1 cellular context compared by ENCODE assay signal in genomic region chr16:974606-975312, GRCh38.
TF ChIP-seq lines count a peak whose summit lies in the region.

No MANE protein-coding gene starts in this region.

TF ChIP-seq in K562, 482 proteins besides CTCF, POLR2A, EP300 and RAD21 (continued from another document):
- TF ChIP-seq PHB (CRISPR knock-in tag; IDR thresholded peaks at IDR 0.05): no peak
- TF ChIP-seq KLF6 (CRISPR knock-in tag; IDR thresholded peaks at IDR 0.05; ENCODE audit: borderline replicate concordance): no peak
- no peak for TF ChIP-seq TCF15 (CRISPR knock-in tag; IDR thresholded peaks at IDR 0.05)
- no peak for TF ChIP-seq SRSF1 (IDR thresholded peaks at IDR 0.05; ENCODE audit: low read depth, low read length)
